9 cellular contexts compared by ENCODE assay signal in genomic region chr2:217622205-217622621, GRCh38.
DNase-seq lines count a peak whose midpoint lies in the region; TF ChIP-seq lines count a peak whose summit lies in the region.
"Had no signal": no experiment of that assay in that cellular context is flagged by ENCODE, and none has a peak within 500 bp of the region (broad histone marks: within the 10 kb centered on the region; RNA-seq: fewer than 3 reads in every experiment).

No MANE protein-coding gene starts in this region.

- no peaks in the 10 kb centered on the region for H3K9me3 Mint-ChIP-seq in Caco-2 (ENCODE audit: unreplicated experiment)
- peaks cover 2% of the 10 kb centered on the region for H3K9me3 Mint-ChIP-seq in neural progenitor cell
- no peaks in the 10 kb centered on the region for H3K9me3 Mint-ChIP-seq in activated naive CD4-positive, alpha-beta T cell treated with anti-CD3 and anti-CD28 coated beads, Interleukin-2, amount 10 ng/mL, durations not matched to agents 7 days and 5 days
- H3K9me3 Mint-ChIP-seq in activated naive CD8-positive, alpha-beta T cell treated with anti-CD3 and anti-CD28 coated beads for 36 hours = no peaks in the 10 kb centered on the region

- TF ChIP-seq CTCF in Caco-2 (IDR thresholded peaks at IDR 0.05; ENCODE audit: insufficient read depth in 1 of 2, low read depth in 1 of 2, low read length in 1 of 2, severe bottlenecking in 1 of 2, unreplicated experiment in 1 of 2) (no peak), neural progenitor cell (IDR thresholded peaks at IDR 0.05) (no peak), RWPE1 (conservative IDR thresholded peaks at IDR 0.05; ENCODE audit: low read depth) (no peak)

- no peak overlapping the region for H3K4me3 ChIP-seq in Caco-2 (ENCODE audit: low read depth, low read length)
- peak overlapping the region; percentile 18 for H3K4me3 ChIP-seq in neural progenitor cell
- H3K4me3 ChIP-seq: skin epidermis had no signal

- CTCF ChIA-PET in Caco-2 (lab: Charles Lee) (interaction anchor here (1.9 kb wide), 1 partner anchor 28 kb away, joined by 10 read pairs; no protein-coding TSS in a partner anchor), RWPE1 (lab: Yijun Ruan, JAX) (interaction anchor here (1.0 kb wide), 1 partner anchor 28 kb away, joined by 3 read pairs; no protein-coding TSS in a partner anchor)
- CTCF ChIA-PET in activated naive CD4-positive, alpha-beta T cell treated with anti-CD3 and anti-CD28 coated beads, Interleukin-2, amount 10 ng/mL, durations not matched to agents 7 days and 5 days (lab: Charles Lee) = no interaction called here

- no peak overlapping the region for H2AFZ ChIP-seq in neural progenitor cell (replicated peaks)

- H3K36me3 ChIP-seq in Caco-2 (ENCODE audit: control insufficient read depth, insufficient read depth, low read length) (no peaks in the 10 kb centered on the region), neural progenitor cell (no peaks in the 10 kb centered on the region)

- H3K9ac ChIP-seq in neural progenitor cell = no peak overlapping the region

- intact Hi-C loops in Caco-2 (cut with micrococcal nuclease; ENCODE audit: unreplicated experiment) = loop anchor here (1.0 to 2.0 kb wide), 3 partner anchors 28 to 71 kb away; no protein-coding TSS in a partner anchor

- BruUV-seq in Caco-2 (replicated peaks; lab: Mats Ljungman, UMichigan) = no TSS peak

- H3K4me2 ChIP-seq in neural progenitor cell = peak overlapping the region; percentile 63

- H3K4me1 Mint-ChIP-seq in Caco-2 (ENCODE audit: low read depth, unreplicated experiment) (peaks cover 16% of the 10 kb centered on the region), neural progenitor cell (peaks cover 44% of the 10 kb centered on the region)
- H3K4me1 Mint-ChIP-seq in activated naive CD4-positive, alpha-beta T cell treated with anti-CD3 and anti-CD28 coated beads, Interleukin-2, amount 10 ng/mL, durations not matched to agents 7 days and 5 days = no peaks in the 10 kb centered on the region
- H3K4me1 Mint-ChIP-seq in activated naive CD8-positive, alpha-beta T cell treated with anti-CD3 and anti-CD28 coated beads for 36 hours = no peaks in the 10 kb centered on the region

- H3K27me3 Mint-ChIP-seq in Caco-2 (ENCODE audit: insufficient read depth, unreplicated experiment) (no peaks in the 10 kb centered on the region), neural progenitor cell (ENCODE audit: insufficient read depth, low read depth) (peaks cover 10% of the 10 kb centered on the region)
- peaks cover 5% of the 10 kb centered on the region for H3K27me3 Mint-ChIP-seq in activated naive CD4-positive, alpha-beta T cell treated with anti-CD3 and anti-CD28 coated beads, Interleukin-2, amount 10 ng/mL, durations not matched to agents 7 days and 5 days
- no peaks in the 10 kb centered on the region for H3K27me3 Mint-ChIP-seq in activated naive CD8-positive, alpha-beta T cell treated with anti-CD3 and anti-CD28 coated beads for 36 hours

- peak overlapping the region; percentile 87 for H3K27ac Mint-ChIP-seq in Caco-2 (ENCODE audit: unreplicated experiment)
- H3K27ac Mint-ChIP-seq in neural progenitor cell = peak overlapping the region; percentile 97
- H3K27ac Mint-ChIP-seq in activated naive CD4-positive, alpha-beta T cell treated with anti-CD3 and anti-CD28 coated beads, Interleukin-2, amount 10 ng/mL, durations not matched to agents 7 days and 5 days = no peak overlapping the region
- H3K27ac Mint-ChIP-seq in activated naive CD8-positive, alpha-beta T cell treated with anti-CD3 and anti-CD28 coated beads for 36 hours = no peak overlapping the region

- H4K20me1 ChIP-seq in neural progenitor cell (ENCODE audit: low read depth) = peaks cover 23% of the 10 kb centered on the region

- H3K9me3 ChIP-seq in Caco-2 (no peaks in the 10 kb centered on the region), neural progenitor cell (ENCODE audit: low read depth) (no peaks in the 10 kb centered on the region)

- H3K36me3 Mint-ChIP-seq in Caco-2 (ENCODE audit: insufficient read depth, unreplicated experiment) (no peaks in the 10 kb centered on the region), neural progenitor cell (no peaks in the 10 kb centered on the region)
- H3K36me3 Mint-ChIP-seq in activated naive CD4-positive, alpha-beta T cell treated with anti-CD3 and anti-CD28 coated beads, Interleukin-2, amount 10 ng/mL, durations not matched to agents 7 days and 5 days = no peaks in the 10 kb centered on the region
- no peaks in the 10 kb centered on the region for H3K36me3 Mint-ChIP-seq in activated naive CD8-positive, alpha-beta T cell treated with anti-CD3 and anti-CD28 coated beads for 36 hours

- DNase-seq in Caco-2 (peak; percentile 66 to 67), NCI-H510A treated with DMSO at 0.1 percent for 48 hours (lab: John Stamatoyannopoulos, UW) (peak; percentile 88), fibroblast of peridontal ligament (ENCODE audit: extremely low read depth) (peak; percentile 74), neural progenitor cell (ENCODE audit: low spot score) (peak; percentile 81), RWPE1 (ENCODE audit: low spot score) (no peak)
- no peak for DNase-seq in activated effector memory CD4-positive, alpha-beta T cell treated with Interleukin-2 at 50 U/mL for 16 hours
- DNase-seq in activated naive CD4-positive, alpha-beta T cell treated with anti-CD3 and anti-CD28 coated beads, Interleukin-2, amount 10 ng/mL, durations not matched to agents 7 days and 5 days = no peak
- no peak for DNase-seq in activated naive CD8-positive, alpha-beta T cell treated with anti-CD3 and anti-CD28 coated beads for 36 hours

- H3K27me3 ChIP-seq in Caco-2 (replicated peaks; ENCODE audit: control insufficient read depth, insufficient read depth, low read length) = no peaks in the 10 kb centered on the region
- H3K27me3 ChIP-seq in neural progenitor cell = peaks cover 18% of the 10 kb centered on the region

- POLR2A ChIA-PET in Caco-2 (lab: Charles Lee) = no interaction called here
- POLR2A ChIA-PET in RWPE1 (lab: Yijun Ruan, JAX; ENCODE audit: low non-redundant PET) = no interaction called here

- H3K79me2 ChIP-seq in neural progenitor cell (ENCODE audit: low read depth) = no peaks in the 10 kb centered on the region

- H3K4me1 ChIP-seq in Caco-2 = peaks cover 18% of the 10 kb centered on the region
- peaks cover 28% of the 10 kb centered on the region for H3K4me1 ChIP-seq in neural progenitor cell

- peaks cover 29% of the 10 kb centered on the region for H3F3A ChIP-seq in neural progenitor cell (ENCODE audit: low read depth)

- H3K27ac ChIP-seq in neural progenitor cell (peak overlapping the region; percentile 90), RWPE1 (no peak overlapping the region)

- no peak overlapping the region for H3K4me3 Mint-ChIP-seq in Caco-2 (ENCODE audit: unreplicated experiment)
- peak overlapping the region; percentile 57 for H3K4me3 Mint-ChIP-seq in neural progenitor cell
- no peak overlapping the region for H3K4me3 Mint-ChIP-seq in activated naive CD4-positive, alpha-beta T cell treated with anti-CD3 and anti-CD28 coated beads, Interleukin-2, amount 10 ng/mL, durations not matched to agents 7 days and 5 days
- H3K4me3 Mint-ChIP-seq in activated naive CD8-positive, alpha-beta T cell treated with anti-CD3 and anti-CD28 coated beads for 36 hours = no peak overlapping the region

Comparison
In these comparisons a context has a peak if more than half of its experiments do, and no peak if none do; other contexts are left out.
1. DNase-seq: peak in Caco-2 (2 of 2), NCI-H510A treated with DMSO at 0.1 percent for 48 hours (single experiment), fibroblast of peridontal ligament (single experiment) and neural progenitor cell (single experiment); none in activated effector memory CD4-positive, alpha-beta T cell treated with Interleukin-2 at 50 U/mL for 16 hours (single experiment), activated naive CD4-positive, alpha-beta T cell treated with anti-CD3 and anti-CD28 coated beads, Interleukin-2, amount 10 ng/mL, durations not matched to agents 7 days and 5 days (single experiment), RWPE1 (single experiment) and activated naive CD8-positive, alpha-beta T cell treated with anti-CD3 and anti-CD28 coated beads for 36 hours (single experiment).
2. H3K27ac Mint-ChIP-seq: peak in Caco-2 (single experiment) and neural progenitor cell (single experiment); none in activated naive CD4-positive, alpha-beta T cell treated with anti-CD3 and anti-CD28 coated beads, Interleukin-2, amount 10 ng/mL, durations not matched to agents 7 days and 5 days (single experiment) and activated naive CD8-positive, alpha-beta T cell treated with anti-CD3 and anti-CD28 coated beads for 36 hours (single experiment).